1 cellular context compared by ENCODE assay signal in genomic region chr17:7223375-7223774, GRCh38.
TF ChIP-seq lines count a peak whose summit lies in the region.

No MANE protein-coding gene starts in this region.

TF ChIP-seq in WTC11, 78 proteins besides CTCF, POLR2A, EP300 and RAD21:
- TF ChIP-seq ARID4B (CRISPR knock-in tag; IDR thresholded peaks at IDR 0.05; ENCODE audit: borderline replicate concordance), result no peak
- TF ChIP-seq GTF2I (CRISPR knock-in tag; conservative IDR thresholded peaks at IDR 0.05), result no peak
- no peak for TF ChIP-seq ZNF671 (CRISPR knock-in tag; IDR thresholded peaks at IDR 0.05)
- TF ChIP-seq ESRRA (CRISPR knock-in tag; IDR thresholded peaks at IDR 0.05; ENCODE audit: borderline replicate concordance), result no peak
- no peak for TF ChIP-seq SMAD4 (CRISPR knock-in tag; IDR thresholded peaks at IDR 0.05)
- no peak for TF ChIP-seq ETV6 (CRISPR knock-in tag; IDR thresholded peaks at IDR 0.05)
- no peak for TF ChIP-seq PRRX2 (CRISPR knock-in tag; IDR thresholded peaks at IDR 0.05)
- no peak for TF ChIP-seq MAX (CRISPR knock-in tag; IDR thresholded peaks at IDR 0.05)
- no peak for TF ChIP-seq ATF1 (CRISPR knock-in tag; IDR thresholded peaks at IDR 0.05)
- no peak for TF ChIP-seq ATF2 (CRISPR knock-in tag; IDR thresholded peaks at IDR 0.05; ENCODE audit: borderline replicate concordance, low read depth)
- no peak for TF ChIP-seq ERG (CRISPR knock-in tag; IDR thresholded peaks at IDR 0.05)
- TF ChIP-seq USF1 (CRISPR knock-in tag; IDR thresholded peaks at IDR 0.05), result no peak
- TF ChIP-seq ZBTB43 (CRISPR knock-in tag; IDR thresholded peaks at IDR 0.05), result no peak
- TF ChIP-seq ZMAT4 (CRISPR knock-in tag; IDR thresholded peaks at IDR 0.05), result no peak
- no peak for TF ChIP-seq IRF1 (CRISPR knock-in tag; IDR thresholded peaks at IDR 0.05)
- TF ChIP-seq PREB (CRISPR knock-in tag; IDR thresholded peaks at IDR 0.05; ENCODE audit: borderline replicate concordance), result no peak
- TF ChIP-seq ZNF219 (CRISPR knock-in tag; IDR thresholded peaks at IDR 0.05; ENCODE audit: borderline replicate concordance), result no peak
- no peak for TF ChIP-seq ZNF532 (CRISPR knock-in tag; IDR thresholded peaks at IDR 0.05; ENCODE audit: borderline replicate concordance)
- TF ChIP-seq ZNF512 (CRISPR knock-in tag; IDR thresholded peaks at IDR 0.05; ENCODE audit: borderline replicate concordance), result no peak
- TF ChIP-seq NFYB (CRISPR knock-in tag; conservative IDR thresholded peaks at IDR 0.05; ENCODE audit: low read depth), result no peak
